Comparison of ENCODE assay signal across 14 cellular contexts in genomic region chr2:128490321-128490720, GRCh38.
DNase-seq lines count a peak whose midpoint lies in the region; ATAC-seq and TF ChIP-seq lines count a peak whose summit lies in the region.
"Had no signal": no experiment of that assay in that cellular context is flagged by ENCODE, and none has a peak within 500 bp of the region (broad histone marks: within the 10 kb centered on the region; RNA-seq: fewer than 3 reads in every experiment).

No MANE protein-coding gene starts in this region.

- H3K27ac ChIP-seq in DND-41 (ENCODE audit: low read length) (peak overlapping the region; percentile 71), mesendoderm (ENCODE audit: low read depth, low read length) (no peak overlapping the region)

- H3K4me3 ChIP-seq in DND-41 (ENCODE audit: low read depth in 1 of 2, low read length in 2 of 2) (no peak overlapping the region), NB4 (ENCODE audit: low read depth, low read length) (peak overlapping the region; percentile 42), mesendoderm (ENCODE audit: low read length) (no peak overlapping the region)

- no peak overlapping the region for H4K8ac ChIP-seq in mesendoderm (ENCODE audit: low read depth, low read length)

- no peak overlapping the region for H4K5ac ChIP-seq in mesendoderm (ENCODE audit: low read length)

- H2BK120ac ChIP-seq in mesendoderm (ENCODE audit: low read depth, low read length), result no peak overlapping the region

- H3K27ac Mint-ChIP-seq in stimulated activated naive B cell treated with anti-CD40 and anti-IgM and Interleukin-4, amounts not matched to agents 10 μg/mL and 1 μg/mL and 100 μg/mL, for 72 hours, result no peak overlapping the region
- no peak overlapping the region for H3K27ac Mint-ChIP-seq in activated T-cell treated with anti-CD3 and anti-CD28 coated beads, Interleukin-2, amount 50 U/mL, for 72 hours
- H3K27ac Mint-ChIP-seq: CD4-positive, CD25-positive, alpha-beta regulatory T cell had no signal

- peaks cover 0 to 2% of the 10 kb centered on the region in 2 donors for H3K36me3 Mint-ChIP-seq in stimulated activated naive B cell treated with anti-CD40 and anti-IgM and Interleukin-4, amounts not matched to agents 10 μg/mL and 1 μg/mL and 100 μg/mL, for 72 hours
- no peaks in the 10 kb centered on the region for H3K36me3 Mint-ChIP-seq in activated T-cell treated with anti-CD3 and anti-CD28 coated beads, Interleukin-2, amount 50 U/mL, for 72 hours (ENCODE audit: insufficient read depth in 2 of 2)
- H3K36me3 Mint-ChIP-seq: CD4-positive, CD25-positive, alpha-beta regulatory T cell had no signal

- peak overlapping the region; percentile 10; the same call in 1 of the 2 replicates for H3K9ac ChIP-seq in DND-41 (ENCODE audit: low read depth, low read length)
- no peak overlapping the region for H3K9ac ChIP-seq in mesendoderm (ENCODE audit: low read length)

- H3K4ac ChIP-seq in mesendoderm (ENCODE audit: low read depth, low read length), result no peak overlapping the region

- H3K23ac ChIP-seq in mesendoderm (ENCODE audit: low read length), result no peak overlapping the region

- H3K79me1 ChIP-seq in mesendoderm (ENCODE audit: low read length), result no peaks in the 10 kb centered on the region

- H2AK5ac ChIP-seq in mesendoderm (ENCODE audit: low read length), result no peak overlapping the region

- H3K4me1 ChIP-seq in DND-41 (ENCODE audit: insufficient read depth, low read length) (peaks cover 31% of the 10 kb centered on the region), mesendoderm (ENCODE audit: control insufficient read depth, low read depth, low read length) (peaks cover 10% of the 10 kb centered on the region)

- no peak overlapping the region for H3K4me3 Mint-ChIP-seq in stimulated activated naive B cell treated with anti-CD40 and anti-IgM and Interleukin-4, amounts not matched to agents 10 μg/mL and 1 μg/mL and 100 μg/mL, for 72 hours
- no peak overlapping the region for H3K4me3 Mint-ChIP-seq in activated T-cell treated with anti-CD3 and anti-CD28 coated beads, Interleukin-2, amount 50 U/mL, for 72 hours
- H3K4me3 Mint-ChIP-seq: CD4-positive, CD25-positive, alpha-beta regulatory T cell had no signal

- H3K4me1 Mint-ChIP-seq in stimulated activated naive B cell treated with anti-CD40 and anti-IgM and Interleukin-4, amounts not matched to agents 10 μg/mL and 1 μg/mL and 100 μg/mL, for 72 hours, result peaks cover 18 to 23% of the 10 kb centered on the region in 2 donors
- H3K4me1 Mint-ChIP-seq in activated T-cell treated with anti-CD3 and anti-CD28 coated beads, Interleukin-2, amount 50 U/mL, for 72 hours (ENCODE audit: low read depth), result no peaks in the 10 kb centered on the region
- H3K4me1 Mint-ChIP-seq: CD4-positive, CD25-positive, alpha-beta regulatory T cell had no signal

- peak overlapping the region; percentile 57 for H2AFZ ChIP-seq in DND-41 (ENCODE audit: low read depth, low read length)

- TF ChIP-seq POLR2A in NB4 (IDR thresholded peaks at IDR 0.05; ENCODE audit: extremely low read depth, insufficient read length), result no peak

- H3K56ac ChIP-seq in mesendoderm (ENCODE audit: low read length), result peak overlapping the region; percentile 0

- DNase-seq in DND-41 (no peak), NB4 (ENCODE audit: low read depth) (peak; percentile 84), mesendoderm (no peak), posterior vena cava (ENCODE audit: low spot score) (peak; percentile 42), OCI-M2 (lab: John Stamatoyannopoulos, UW; ENCODE audit: unreplicated experiment) (no peak), H4 (ENCODE audit: low spot score) (no peak)
- DNase-seq in stimulated activated naive B cell treated with anti-CD40 and anti-IgM and Interleukin-4, amounts not matched to agents 10 μg/mL and 1 μg/mL and 100 μg/mL, for 72 hours, result no peak
- DNase-seq in activated T-cell treated with anti-CD3 and anti-CD28 coated beads, Interleukin-2, amount 50 U/mL, for 72 hours, result no peak
- DNase-seq: CD4-positive, CD25-positive, alpha-beta regulatory T cell; GDM1; NCI-H1436; NCI-H2029 treated with DMSO at 0.1 percent for 48 hours; NCI-H510A treated with DMSO at 0.1 percent for 48 hours had no signal

- peaks cover 8 to 32% of the 10 kb centered on the region in 2 donors for H3K27me3 Mint-ChIP-seq in stimulated activated naive B cell treated with anti-CD40 and anti-IgM and Interleukin-4, amounts not matched to agents 10 μg/mL and 1 μg/mL and 100 μg/mL, for 72 hours
- peaks cover 9% of the 10 kb centered on the region for H3K27me3 Mint-ChIP-seq in activated T-cell treated with anti-CD3 and anti-CD28 coated beads, Interleukin-2, amount 50 U/mL, for 72 hours (ENCODE audit: low read depth)
- H3K27me3 Mint-ChIP-seq: CD4-positive, CD25-positive, alpha-beta regulatory T cell had no signal

- ATAC-seq in DND-41 (ENCODE audit: insufficient read depth, low read depth), result peak; percentile 62; the same call in 2 of the 3 replicates
- ATAC-seq in stimulated activated naive B cell treated with anti-CD40 and anti-IgM and Interleukin-4, amounts not matched to agents 10 μg/mL and 1 μg/mL and 100 μg/mL, for 72 hours (replicated peaks), result no peak
- ATAC-seq in activated T-cell treated with anti-CD3 and anti-CD28 coated beads, Interleukin-2, amount 50 U/mL, for 72 hours (replicated peaks in 1 of 2), result no peak
- ATAC-seq: HepG2 had no signal

- H4K20me1 ChIP-seq in DND-41 (ENCODE audit: insufficient read depth, low read length), result no peaks in the 10 kb centered on the region

- H2BK5ac ChIP-seq in mesendoderm (ENCODE audit: low read length), result no peak overlapping the region

- H3K4me2 ChIP-seq in DND-41 (ENCODE audit: insufficient read depth, low read length), result 0 out of 2 replicates have a peak overlapping the region, but pooled peaks have one; percentile 1
- H3K4me2 ChIP-seq in mesendoderm (ENCODE audit: low read length), result no peak overlapping the region

- H3K9me3 ChIP-seq in DND-41 (ENCODE audit: insufficient read depth, low read length, severe bottlenecking), result no peaks in the 10 kb centered on the region

- H3K9me3 Mint-ChIP-seq in stimulated activated naive B cell treated with anti-CD40 and anti-IgM and Interleukin-4, amounts not matched to agents 10 μg/mL and 1 μg/mL and 100 μg/mL, for 72 hours, result peaks cover 4 to 6% of the 10 kb centered on the region in 2 donors
- no peaks in the 10 kb centered on the region for H3K9me3 Mint-ChIP-seq in activated T-cell treated with anti-CD3 and anti-CD28 coated beads, Interleukin-2, amount 50 U/mL, for 72 hours

- H3K18ac ChIP-seq in mesendoderm (ENCODE audit: low read length), result no peak overlapping the region

- WGBS in mesendoderm (ENCODE audit: extremely low coverage, insufficient coverage, low lambda C conversion rate), result no CpG with 5 or more reads among the region's 5 CpGs

- H3K36me3 ChIP-seq in DND-41 (ENCODE audit: insufficient read depth, low read length), result no peaks in the 10 kb centered on the region
- H3K36me3 ChIP-seq in mesendoderm (ENCODE audit: control insufficient read depth, insufficient read depth, low read length), result no peaks in the 10 kb centered on the region

- no peak for TF ChIP-seq CTCF in DND-41 (IDR thresholded peaks at IDR 0.05; ENCODE audit: borderline replicate concordance, extremely low read depth, low read length, poor library complexity, severe bottlenecking)
- TF ChIP-seq CTCF in NB4 (IDR thresholded peaks at IDR 0.05; ENCODE audit: low read depth, low read length), result no peak

- no peaks in the 10 kb centered on the region for H3K27me3 ChIP-seq in DND-41 (ENCODE audit: insufficient read depth, low read length, poor library complexity)
- no peaks in the 10 kb centered on the region for H3K27me3 ChIP-seq in mesendoderm (ENCODE audit: insufficient read depth, low read length, poor library complexity)

- intact Hi-C loops in posterior vena cava (cut with DNase I), result no loop called here

- H3K79me2 ChIP-seq in DND-41 (ENCODE audit: insufficient read depth, low read length) (no peaks in the 10 kb centered on the region), mesendoderm (ENCODE audit: control insufficient read depth, insufficient read depth, low read length) (no peaks in the 10 kb centered on the region)

- no peak overlapping the region for H2BK15ac ChIP-seq in mesendoderm (replicated peaks; ENCODE audit: low read depth)

Comparison
In these comparisons a context has a peak if more than half of its experiments do, and no peak if none do; other contexts are left out.
1. DNase-seq: peak in NB4 (single experiment) and posterior vena cava (single experiment); none in DND-41 (single experiment), mesendoderm (single experiment), OCI-M2 (single experiment), stimulated activated naive B cell treated with anti-CD40 and anti-IgM and Interleukin-4, amounts not matched to agents 10 μg/mL and 1 μg/mL and 100 μg/mL, for 72 hours (single experiment), H4 (single experiment) and activated T-cell treated with anti-CD3 and anti-CD28 coated beads, Interleukin-2, amount 50 U/mL, for 72 hours (0 of 2).